Comparison of ENCODE assay signal across 1 cellular context in the genomic region with DNA sequence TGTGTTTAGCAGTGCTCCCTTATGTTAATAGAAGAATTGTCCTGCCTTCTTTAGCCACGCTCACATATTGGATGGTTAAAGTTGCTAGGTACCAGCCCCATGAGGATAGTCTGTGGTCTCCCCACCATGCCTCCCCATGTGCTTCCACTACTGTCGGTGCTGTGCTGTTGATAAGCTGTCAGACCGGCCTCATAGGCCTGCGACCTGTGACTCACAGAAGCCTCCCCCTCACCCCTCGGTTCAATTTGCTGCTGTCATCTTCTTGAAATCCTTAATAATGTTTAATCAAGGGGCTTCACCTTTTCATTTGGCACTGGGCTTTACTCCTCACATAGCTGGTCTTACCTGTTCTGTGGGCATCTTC.
TF ChIP-seq lines count a peak whose summit lies in the region.

No MANE protein-coding gene starts in this region.

TF ChIP-seq in WTC11, 78 proteins besides CTCF, POLR2A, EP300 and RAD21 (continued from another document):
- TF ChIP-seq ARID4B (CRISPR knock-in tag; IDR thresholded peaks at IDR 0.05; ENCODE audit: borderline replicate concordance) (no peak), RORB (CRISPR knock-in tag; IDR thresholded peaks at IDR 0.05) (no peak), MYBL2 (CRISPR knock-in tag; IDR thresholded peaks at IDR 0.05) (no peak), CBFB (CRISPR knock-in tag; IDR thresholded peaks at IDR 0.05; ENCODE audit: low read depth) (no peak), ETV6 (CRISPR knock-in tag; IDR thresholded peaks at IDR 0.05) (no peak), TCF7 (CRISPR knock-in tag; IDR thresholded peaks at IDR 0.05; ENCODE audit: low read depth) (no peak), E2F5 (CRISPR knock-in tag; IDR thresholded peaks at IDR 0.05) (no peak), IRF2 (CRISPR knock-in tag; IDR thresholded peaks at IDR 0.05; ENCODE audit: borderline replicate concordance, low read depth) (no peak), EMX1 (CRISPR knock-in tag; IDR thresholded peaks at IDR 0.05) (no peak), ESRRA (CRISPR knock-in tag; IDR thresholded peaks at IDR 0.05; ENCODE audit: borderline replicate concordance) (no peak), TEAD1 (CRISPR knock-in tag; IDR thresholded peaks at IDR 0.05) (no peak)
- TF ChIP-seq, protein P1, sequence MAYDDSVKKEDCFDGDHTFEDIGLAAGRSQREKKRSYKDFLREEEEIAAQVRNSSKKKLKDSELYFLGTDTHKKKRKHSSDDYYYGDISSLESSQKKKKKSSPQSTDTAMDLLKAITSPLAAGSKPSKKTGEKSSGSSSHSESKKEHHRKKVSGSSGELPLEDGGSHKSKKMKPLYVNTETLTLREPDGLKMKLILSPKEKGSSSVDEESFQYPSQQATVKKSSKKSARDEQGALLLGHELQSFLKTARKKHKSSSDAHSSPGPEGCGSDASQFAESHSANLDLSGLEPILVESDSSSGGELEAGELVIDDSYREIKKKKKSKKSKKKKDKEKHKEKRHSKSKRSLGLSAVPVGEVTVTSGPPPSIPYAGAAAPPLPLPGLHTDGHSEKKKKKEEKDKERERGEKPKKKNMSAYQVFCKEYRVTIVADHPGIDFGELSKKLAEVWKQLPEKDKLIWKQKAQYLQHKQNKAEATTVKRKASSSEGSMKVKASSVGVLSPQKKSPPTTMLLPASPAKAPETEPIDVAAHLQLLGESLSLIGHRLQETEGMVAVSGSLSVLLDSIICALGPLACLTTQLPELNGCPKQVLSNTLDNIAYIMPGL (CRISPR knock-in tag; IDR thresholded peaks at IDR 0.05), result no peak
- TF ChIP-seq, protein P2, sequence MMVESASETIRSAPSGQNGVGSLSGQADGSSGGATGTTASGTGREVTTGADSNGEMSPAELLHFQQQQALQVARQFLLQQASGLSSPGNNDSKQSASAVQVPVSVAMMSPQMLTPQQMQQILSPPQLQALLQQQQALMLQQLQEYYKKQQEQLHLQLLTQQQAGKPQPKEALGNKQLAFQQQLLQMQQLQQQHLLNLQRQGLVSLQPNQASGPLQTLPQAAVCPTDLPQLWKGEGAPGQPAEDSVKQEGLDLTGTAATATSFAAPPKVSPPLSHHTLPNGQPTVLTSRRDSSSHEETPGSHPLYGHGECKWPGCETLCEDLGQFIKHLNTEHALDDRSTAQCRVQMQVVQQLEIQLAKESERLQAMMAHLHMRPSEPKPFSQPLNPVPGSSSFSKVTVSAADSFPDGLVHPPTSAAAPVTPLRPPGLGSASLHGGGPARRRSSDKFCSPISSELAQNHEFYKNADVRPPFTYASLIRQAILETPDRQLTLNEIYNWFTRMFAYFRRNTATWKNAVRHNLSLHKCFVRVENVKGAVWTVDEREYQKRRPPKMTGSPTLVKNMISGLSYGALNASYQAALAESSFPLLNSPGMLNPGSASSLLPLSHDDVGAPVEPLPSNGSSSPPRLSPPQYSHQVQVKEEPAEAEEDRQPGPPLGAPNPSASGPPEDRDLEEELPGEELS (CRISPR knock-in tag; IDR thresholded peaks at IDR 0.05), result no peak
